In genomic region chr10:121835376-121835775, GRCh38 we compare ENCODE assay signal across 1 cellular context.
TF ChIP-seq lines count a peak whose summit lies in the region.

No MANE protein-coding gene starts in this region.

TF ChIP-seq in HEK293, 187 proteins besides CTCF, POLR2A, EP300 and RAD21:
- TF ChIP-seq ZNF792 (tag by site-specific recombination; IDR thresholded peaks at IDR 0.05) = no peak
- TF ChIP-seq BCL6B (tag by site-specific recombination; IDR thresholded peaks at IDR 0.05) = peak; percentile 64; the same call in 1 of the 2 replicates
